In the genomic region with DNA sequence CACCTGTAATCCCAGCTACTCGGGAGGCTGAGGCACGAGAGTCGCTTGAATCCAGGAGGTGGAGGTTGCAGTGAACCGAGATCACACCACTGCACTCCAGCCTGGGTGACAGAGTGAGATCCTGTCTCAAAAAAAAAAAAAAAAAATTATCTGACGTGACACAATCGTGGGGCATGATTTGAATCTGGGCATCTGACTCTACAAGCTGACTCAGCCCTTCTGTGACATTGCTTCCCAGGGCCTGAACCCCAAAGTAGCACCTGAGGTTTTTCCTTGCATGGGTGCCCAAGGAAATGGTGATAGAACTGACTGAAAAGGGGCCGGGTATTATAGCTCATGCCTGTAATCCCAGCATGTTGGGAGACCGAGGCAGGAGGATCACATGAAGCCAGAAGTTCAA, we compare ENCODE assay signal across 2 cellular contexts. TPM values are rescaled to one million over a fixed set of nuclear protein-coding genes. Genes with fewer than 3 reads are reported as not detected.
"Had no signal": no experiment of that assay in that cellular context is flagged by ENCODE, and none has a peak within 500 bp of the region (broad histone marks: within the 10 kb centered on the region; RNA-seq: fewer than 3 reads in every experiment).

No MANE protein-coding gene starts in this region.

RNA-seq across cellular contexts. Expression of gene FZD9, which starts 13.0 kb away (rescaled TPM):
- total RNA-seq: activated CD4-positive, alpha-beta memory T cell treated with anti-CD3 and anti-CD28 coated beads, Interleukin-2, amount 10 ng/mL, durations not matched to agents 7 days and 5 days; T-helper 2 cell treated with Interferon-gamma antibody and Interleukin-4, amounts not matched to agents 100 ng/mL and 5 ng/mL, for 36 hours had no signal
